Comparison of ENCODE assay signal across 30 cellular contexts in the genomic region with DNA sequence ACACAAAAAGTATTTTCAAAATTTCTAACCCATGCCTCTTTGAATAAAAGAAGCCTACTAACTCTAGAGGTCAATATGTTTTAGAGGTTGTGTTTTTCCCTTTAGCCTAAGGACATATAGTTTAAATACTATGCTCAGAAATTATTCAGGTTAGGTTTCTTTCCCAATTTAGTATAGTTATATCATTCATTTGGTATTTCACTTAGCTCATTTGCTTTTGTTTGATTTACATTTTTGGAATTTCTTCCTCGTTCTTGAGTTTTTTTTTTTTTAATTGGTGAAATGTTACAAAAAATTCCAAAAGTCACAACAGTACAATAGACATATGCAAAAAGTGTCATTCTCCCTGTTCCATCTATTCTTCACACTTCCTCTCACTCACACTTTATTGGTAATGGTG.
A peak's percentile ranks its signal among the peaks of the same experiment; 100 is the strongest.
DNase-seq lines count a peak whose midpoint lies in the region; ATAC-seq and TF ChIP-seq lines count a peak whose summit lies in the region.
"Had no signal": no experiment of that assay in that cellular context is flagged by ENCODE, and none has a peak within 500 bp of the region (broad histone marks: within the 10 kb centered on the region; RNA-seq: fewer than 3 reads in every experiment).

No MANE protein-coding gene starts in this region.

- H3K27me3 ChIP-seq in fibroblast of lung (ENCODE audit: control insufficient read depth, insufficient read depth, low read length) = no peaks in the 10 kb centered on the region
- no peaks in the 10 kb centered on the region for H3K27me3 ChIP-seq in transverse colon
- H3K27me3 ChIP-seq: upper lobe of right lung had no signal

- peak; percentile 73 for DNase-seq in EL
- DNase-seq in fibroblast of lung (ENCODE audit: low read depth in 2 of 2) = peak in 1 of 2 donors; percentile 58
- DNase-seq in renal cortical epithelial cell (ENCODE audit: low read depth) = peak; percentile 51
- DNase-seq in T-helper 2 cell treated with Interferon-gamma antibody and Interleukin-4, amounts not matched to agents 5 μg/mL and 100 μg/mL, for 36 hours (ENCODE audit: low spot score) = no peak
- DNase-seq in transverse colon = no peak
- DNase-seq: activated CD8-positive, alpha-beta T cell treated with anti-CD3 and anti-CD28 coated beads for 36 hours; activated effector memory CD4-positive, alpha-beta T cell treated with anti-CD3 and anti-CD28 coated beads, Interleukin-2, amount 50 U/mL, for 16 hours; activated naive CD8-positive, alpha-beta T cell treated with anti-CD3 and anti-CD28 coated beads for 36 hours; CD4-positive, alpha-beta memory T cell; cerebellar nuclear complex; DMS 273 treated with DMSO at 0.1 percent for 48 hours; H7; heart left ventricle; KG1; left cardiac atrium; MM.1S; NCI-H1417; NCI-H2029 treated with DMSO at 0.1 percent for 48 hours; NCI-H345; NCI-H748 treated with DMSO at 0.1 percent for 48 hours; RPMI8226; stimulated activated CD4-positive, alpha-beta T cell treated with anti-CD3 and anti-CD28 coated beads, Interleukin-12 subunit alpha, Interleukin-12 subunit beta, amount 100 ng/mL, for 4 hours; stimulated activated CD4-positive, alpha-beta T cell treated with anti-CD3 and anti-CD28 coated beads, Interleukin-4, amount 100 ng/mL, for 24 hours; stimulated activated naive B cell treated with anti-CD40 and anti-IgM and Interleukin-4, amounts not matched to agents 10 μg/mL and 1 μg/mL and 100 μg/mL, for 72 hours; T-helper 2 cell; upper lobe of right lung had no signal

- H3K4me1 ChIP-seq in fibroblast of lung (ENCODE audit: control insufficient read depth, extremely low read depth, insufficient read depth, low read length) (peaks cover 12% of the 10 kb centered on the region), transverse colon (no peaks in the 10 kb centered on the region)
- H3K4me1 ChIP-seq: upper lobe of right lung had no signal

- no peak overlapping the region for H3K4me3 Mint-ChIP-seq in T-helper 2 cell treated with Interferon-gamma antibody and Interleukin-4, amounts not matched to agents 5 μg/mL and 100 μg/mL, for 36 hours
- H3K4me3 Mint-ChIP-seq: activated CD8-positive, alpha-beta T cell treated with anti-CD3 and anti-CD28 coated beads for 36 hours; activated naive CD8-positive, alpha-beta T cell treated with anti-CD3 and anti-CD28 coated beads for 36 hours; CD4-positive, alpha-beta memory T cell; neural crest cell; stimulated activated naive B cell treated with anti-CD40 and anti-IgM and Interleukin-4, amounts not matched to agents 10 μg/mL and 1 μg/mL and 100 μg/mL, for 72 hours had no signal

- no peaks in the 10 kb centered on the region for H3K4me1 Mint-ChIP-seq in T-helper 2 cell treated with Interferon-gamma antibody and Interleukin-4, amounts not matched to agents 5 μg/mL and 100 μg/mL, for 36 hours (ENCODE audit: low read depth)
- H3K4me1 Mint-ChIP-seq: CD4-positive, alpha-beta memory T cell; stimulated activated naive B cell treated with anti-CD40 and anti-IgM and Interleukin-4, amounts not matched to agents 10 μg/mL and 1 μg/mL and 100 μg/mL, for 72 hours had no signal

- no peak for TF ChIP-seq EP300 in transverse colon (IDR thresholded peaks at IDR 0.05; ENCODE audit: low read depth)

- no peak for TF ChIP-seq POLR2A in transverse colon (IDR thresholded peaks at IDR 0.05)

- H2AFZ ChIP-seq in fibroblast of lung (ENCODE audit: low read length) = peak overlapping the region; percentile 37

- in situ Hi-C loops in transverse colon (cut with MboI; ENCODE audit: low pct_ligation_motif_present in 1 of 4, low pct_unique_long_range_greater_than_20kb in 1 of 4, low sequenced_read_pairs in 3 of 4) = no loop called here

- peaks cover 2% of the 10 kb centered on the region for H3K36me3 Mint-ChIP-seq in T-helper 2 cell treated with Interferon-gamma antibody and Interleukin-4, amounts not matched to agents 5 μg/mL and 100 μg/mL, for 36 hours (ENCODE audit: low read depth)
- H3K36me3 Mint-ChIP-seq: activated naive CD8-positive, alpha-beta T cell treated with anti-CD3 and anti-CD28 coated beads for 36 hours; CD4-positive, alpha-beta memory T cell; stimulated activated naive B cell treated with anti-CD40 and anti-IgM and Interleukin-4, amounts not matched to agents 10 μg/mL and 1 μg/mL and 100 μg/mL, for 72 hours had no signal

- WGBS in transverse colon (ENCODE audit: low coverage in 1 of 2), 2 donors = 37 to 54% methylated on average over 1 of the region's 1 CpG

- no peak overlapping the region for H3K27ac Mint-ChIP-seq in T-helper 2 cell treated with Interferon-gamma antibody and Interleukin-4, amounts not matched to agents 5 μg/mL and 100 μg/mL, for 36 hours
- H3K27ac Mint-ChIP-seq: activated CD8-positive, alpha-beta T cell treated with anti-CD3 and anti-CD28 coated beads for 36 hours; activated naive CD8-positive, alpha-beta T cell treated with anti-CD3 and anti-CD28 coated beads for 36 hours; CD4-positive, alpha-beta memory T cell; stimulated activated naive B cell treated with anti-CD40 and anti-IgM and Interleukin-4, amounts not matched to agents 10 μg/mL and 1 μg/mL and 100 μg/mL, for 72 hours had no signal

- H3K9me3 ChIP-seq in fibroblast of lung (ENCODE audit: control insufficient read depth, insufficient read depth, low read depth, low read length) (no peaks in the 10 kb centered on the region), transverse colon (no peaks in the 10 kb centered on the region)
- H3K9me3 ChIP-seq: upper lobe of right lung had no signal

- H3K27ac ChIP-seq in fibroblast of lung (ENCODE audit: insufficient read depth, low read length) (peak overlapping the region; percentile 61), transverse colon (no peak overlapping the region)
- H3K27ac ChIP-seq: heart left ventricle, SK-N-MC, upper lobe of right lung had no signal

- H3K4me2 ChIP-seq in fibroblast of lung (ENCODE audit: extremely low read depth, insufficient read depth, low read length) = no peak overlapping the region

- H3K9me3 Mint-ChIP-seq in T-helper 2 cell treated with Interferon-gamma antibody and Interleukin-4, amounts not matched to agents 5 μg/mL and 100 μg/mL, for 36 hours = peaks cover 5% of the 10 kb centered on the region

- H4K20me1 ChIP-seq in fibroblast of lung (ENCODE audit: control insufficient read depth, extremely low read depth, insufficient read depth, low read length) = no peaks in the 10 kb centered on the region

- ATAC-seq in SK-N-SH treated with all-trans-retinoic acid at 6 μM for 48 hours (no peak), GM21360 (IDR thresholded peaks at IDR 0.05; ENCODE audit: unreplicated experiment) (no peak)
- ATAC-seq: activated CD8-positive, alpha-beta T cell treated with anti-CD3 and anti-CD28 coated beads for 36 hours; heart left ventricle; stimulated activated naive B cell treated with anti-CD40 and anti-IgM and Interleukin-4, amounts not matched to agents 10 μg/mL and 1 μg/mL and 100 μg/mL, for 72 hours; upper lobe of right lung had no signal

- intact Hi-C loops in transverse colon (cut with DNase I; ENCODE audit: low total_unique reads) = no loop called here

- H3K4me3 ChIP-seq in fibroblast of lung (replicated peaks in 1 of 4; ENCODE audit: control extremely low read depth in 1 of 4, insufficient read depth in 1 of 4, low read depth in 3 of 4, low read length in 4 of 4) (no peak overlapping the region), transverse colon (no peak overlapping the region)
- H3K4me3 ChIP-seq: heart left ventricle, SK-N-MC, upper lobe of right lung had no signal

- peaks cover 37% of the 10 kb centered on the region for H3K27me3 Mint-ChIP-seq in T-helper 2 cell treated with Interferon-gamma antibody and Interleukin-4, amounts not matched to agents 5 μg/mL and 100 μg/mL, for 36 hours (ENCODE audit: low read depth)

- no peak overlapping the region for H3K9ac ChIP-seq in fibroblast of lung (ENCODE audit: insufficient read depth, low read length)

- TF ChIP-seq CTCF in fibroblast of lung (conservative IDR thresholded peaks at IDR 0.05 in 1 of 2, IDR thresholded peaks at IDR 0.05 in 1 of 2; ENCODE audit: low read depth in 1 of 2, low read length in 2 of 2) (no peak), transverse colon (IDR thresholded peaks at IDR 0.05) (no peak)

- H3K79me2 ChIP-seq in fibroblast of lung (ENCODE audit: control insufficient read depth, insufficient read depth, low read length) = no peaks in the 10 kb centered on the region

- H3K36me3 ChIP-seq in fibroblast of lung (ENCODE audit: control insufficient read depth, insufficient read depth, low read length) = no peaks in the 10 kb centered on the region
- no peaks in the 10 kb centered on the region for H3K36me3 ChIP-seq in transverse colon
- H3K36me3 ChIP-seq: heart left ventricle, upper lobe of right lung had no signal

TF ChIP-seq in SK-N-SH treated with all-trans-retinoic acid at 6 μM for 48 hours, 23 proteins besides CTCF, POLR2A, EP300 and RAD21:
- peak; percentile 13; the same call in 1 of the 2 replicates for TF ChIP-seq ISL1 (CRISPR knock-in tag; IDR thresholded peaks at IDR 0.05)
- TF ChIP-seq ZC3H10 (CRISPR knock-in tag; IDR thresholded peaks at IDR 0.05) = no peak
- no peak for TF ChIP-seq BACH2 (CRISPR knock-in tag; IDR thresholded peaks at IDR 0.05; ENCODE audit: borderline replicate concordance)

Comparison
In these comparisons a context has a peak if more than half of its experiments do, and no peak if none do; other contexts are left out.
1. DNase-seq: peak in EL (single experiment) and renal cortical epithelial cell (single experiment); none in T-helper 2 cell treated with Interferon-gamma antibody and Interleukin-4, amounts not matched to agents 5 μg/mL and 100 μg/mL, for 36 hours (single experiment) and transverse colon (single experiment).